Comparison of ENCODE assay signal across 18 cellular contexts in genomic region chr5:110268985-110269384, GRCh38.
A peak's percentile ranks its signal among the peaks of the same experiment; 100 is the strongest.
DNase-seq lines count a peak whose midpoint lies in the region; ATAC-seq and TF ChIP-seq lines count a peak whose summit lies in the region.
"Had no signal": no experiment of that assay in that cellular context is flagged by ENCODE, and none has a peak within 500 bp of the region (broad histone marks: within the 10 kb centered on the region; RNA-seq: fewer than 3 reads in every experiment).

No MANE protein-coding gene starts in this region.

- H3K27me3 Mint-ChIP-seq in activated naive CD4-positive, alpha-beta T cell treated with anti-CD3 and anti-CD28 coated beads for 36 hours (ENCODE audit: low read depth), result no peaks in the 10 kb centered on the region
- H3K27me3 Mint-ChIP-seq in activated naive CD4-positive, alpha-beta T cell treated with anti-CD3 and anti-CD28 coated beads, Interleukin-2, amount 10 ng/mL, durations not matched to agents 7 days and 5 days, result no peaks in the 10 kb centered on the region
- peaks cover 52% of the 10 kb centered on the region for H3K27me3 Mint-ChIP-seq in endodermal cell (ENCODE audit: insufficient read depth)

- H3K36me3 ChIP-seq in KMS-11 (ENCODE audit: insufficient read depth) (no peaks in the 10 kb centered on the region), endodermal cell (ENCODE audit: control insufficient read depth, insufficient read depth, low read length) (no peaks in the 10 kb centered on the region), vagina (no peaks in the 10 kb centered on the region)

- no peaks in the 10 kb centered on the region for H3K9me3 Mint-ChIP-seq in activated naive CD4-positive, alpha-beta T cell treated with anti-CD3 and anti-CD28 coated beads for 36 hours
- H3K9me3 Mint-ChIP-seq in activated naive CD4-positive, alpha-beta T cell treated with anti-CD3 and anti-CD28 coated beads, Interleukin-2, amount 10 ng/mL, durations not matched to agents 7 days and 5 days, result no peaks in the 10 kb centered on the region
- H3K9me3 Mint-ChIP-seq in endodermal cell, result no peaks in the 10 kb centered on the region

- H4K20me1 ChIP-seq in KMS-11 (ENCODE audit: insufficient read depth), result no peaks in the 10 kb centered on the region

- H3K4me2 ChIP-seq in KMS-11, result peak overlapping the region; percentile 10; the same call in 1 of the 2 replicates

- 43 to 100% methylated on average over 1 of the region's 1 CpG for WGBS in endodermal cell (ENCODE audit: insufficient coverage in 1 of 2, insufficient read length in 1 of 2), 2 experiments

- DNase-seq in activated naive CD4-positive, alpha-beta T cell treated with anti-CD3 and anti-CD28 coated beads for 36 hours, result no peak
- no peak for DNase-seq in activated naive CD4-positive, alpha-beta T cell treated with anti-CD3 and anti-CD28 coated beads, Interleukin-2, amount 10 ng/mL, durations not matched to agents 7 days and 5 days
- DNase-seq in endodermal cell, result peak; percentile 40
- DNase-seq in vagina (ENCODE audit: extremely low spot score in 2 of 2), result no peak
- DNase-seq in MV-4-11 (lab: John Stamatoyannopoulos, UW), result no peak
- no peak for DNase-seq in NCI-H1436 (lab: John Stamatoyannopoulos, UW)
- DNase-seq: COR-L47, DMS153, GOT3, KG1, NCI-H1105 treated with DMSO at 0.1 percent for 48 hours, NCI-H187 treated with DMSO at 0.1 percent for 48 hours, NCI-H2171, NCI-H774, SHP77 had no signal

- no peak overlapping the region for H3K9ac ChIP-seq in KMS-11
- no peak overlapping the region for H3K9ac ChIP-seq in endodermal cell (ENCODE audit: extremely low read depth, low read length, poor library complexity, severe bottlenecking)

- peak overlapping the region; percentile 18; the same call in 1 of the 2 replicates for H2AFZ ChIP-seq in KMS-11 (ENCODE audit: low read depth)

- ATAC-seq in GM18511 (IDR thresholded peaks at IDR 0.05; ENCODE audit: unreplicated experiment), result no peak

- TF ChIP-seq CTCF in KMS-11 (conservative IDR thresholded peaks at IDR 0.05; ENCODE audit: low read depth, low read length) (no peak), endodermal cell (conservative IDR thresholded peaks at IDR 0.05) (no peak), vagina (IDR thresholded peaks at IDR 0.05) (no peak)

- peaks cover 12% of the 10 kb centered on the region for H3K4me1 Mint-ChIP-seq in activated naive CD4-positive, alpha-beta T cell treated with anti-CD3 and anti-CD28 coated beads for 36 hours (ENCODE audit: low read depth)
- H3K4me1 Mint-ChIP-seq in activated naive CD4-positive, alpha-beta T cell treated with anti-CD3 and anti-CD28 coated beads, Interleukin-2, amount 10 ng/mL, durations not matched to agents 7 days and 5 days, result peaks cover 3% of the 10 kb centered on the region
- H3K4me1 Mint-ChIP-seq in endodermal cell, result peaks cover 26% of the 10 kb centered on the region
- H3K4me1 Mint-ChIP-seq: CD14-positive monocyte had no signal

- peak overlapping the region; percentile 73 for H3K27ac Mint-ChIP-seq in activated naive CD4-positive, alpha-beta T cell treated with anti-CD3 and anti-CD28 coated beads for 36 hours
- no peak overlapping the region for H3K27ac Mint-ChIP-seq in activated naive CD4-positive, alpha-beta T cell treated with anti-CD3 and anti-CD28 coated beads, Interleukin-2, amount 10 ng/mL, durations not matched to agents 7 days and 5 days
- H3K27ac Mint-ChIP-seq in endodermal cell, result no peak overlapping the region
- H3K27ac Mint-ChIP-seq: CD14-positive monocyte had no signal

- no peaks in the 10 kb centered on the region for H3K9me3 ChIP-seq in endodermal cell (ENCODE audit: control insufficient read depth, low read length)
- H3K9me3 ChIP-seq in vagina, result no peaks in the 10 kb centered on the region

- CTCF ChIA-PET in activated naive CD4-positive, alpha-beta T cell treated with anti-CD3 and anti-CD28 coated beads for 36 hours (lab: Charles Lee), result no interaction called here
- CTCF ChIA-PET in activated naive CD4-positive, alpha-beta T cell treated with anti-CD3 and anti-CD28 coated beads, Interleukin-2, amount 10 ng/mL, durations not matched to agents 7 days and 5 days (lab: Charles Lee), result no interaction called here

- no peak overlapping the region for H3K4me3 Mint-ChIP-seq in activated naive CD4-positive, alpha-beta T cell treated with anti-CD3 and anti-CD28 coated beads for 36 hours
- no peak overlapping the region for H3K4me3 Mint-ChIP-seq in activated naive CD4-positive, alpha-beta T cell treated with anti-CD3 and anti-CD28 coated beads, Interleukin-2, amount 10 ng/mL, durations not matched to agents 7 days and 5 days
- H3K4me3 Mint-ChIP-seq in endodermal cell, result no peak overlapping the region
- H3K4me3 Mint-ChIP-seq: CD14-positive monocyte had no signal

- H3K4me3 ChIP-seq in KMS-11 (IDR thresholded peaks at IDR 0.05; ENCODE audit: insufficient read depth, low read depth, low read length) (no peak overlapping the region), endodermal cell (ENCODE audit: low read length) (no peak overlapping the region), vagina (no peak overlapping the region)

- H3K27ac ChIP-seq in KMS-11, result peak overlapping the region; percentile 54; the same call in 1 of the 2 replicates
- H3K27ac ChIP-seq in endodermal cell (ENCODE audit: low read depth, low read length), result peak overlapping the region; percentile 62
- H3K27ac ChIP-seq in vagina, result no peak overlapping the region

- H3K4me1 ChIP-seq in KMS-11 (ENCODE audit: low read depth, poor library complexity, severe bottlenecking) (peaks cover 45% of the 10 kb centered on the region), endodermal cell (ENCODE audit: control insufficient read depth, insufficient read depth, low read length) (peaks cover 7% of the 10 kb centered on the region), vagina (no peaks in the 10 kb centered on the region)

- intact Hi-C loops in activated naive CD4-positive, alpha-beta T cell treated with anti-CD3 and anti-CD28 coated beads for 36 hours (cut with micrococcal nuclease), result loop anchor here (1.0 to 5.0 kb wide), 4 partner anchors 182 to 857 kb away; partner anchors contain the start of gene MAN2A1
- intact Hi-C loops in vagina (cut with DNase I), result no loop called here

- no peaks in the 10 kb centered on the region for H3K36me3 Mint-ChIP-seq in activated naive CD4-positive, alpha-beta T cell treated with anti-CD3 and anti-CD28 coated beads for 36 hours (ENCODE audit: low read depth)
- H3K36me3 Mint-ChIP-seq in activated naive CD4-positive, alpha-beta T cell treated with anti-CD3 and anti-CD28 coated beads, Interleukin-2, amount 10 ng/mL, durations not matched to agents 7 days and 5 days, result no peaks in the 10 kb centered on the region
- H3K36me3 Mint-ChIP-seq in endodermal cell (ENCODE audit: low read depth), result no peaks in the 10 kb centered on the region
- H3K36me3 Mint-ChIP-seq: CD14-positive monocyte had no signal

- H3K27me3 ChIP-seq in KMS-11 (ENCODE audit: insufficient read depth, low read depth) (no peaks in the 10 kb centered on the region), endodermal cell (ENCODE audit: control insufficient read depth, insufficient read depth, low read length, poor library complexity, severe bottlenecking) (peaks cover 53% of the 10 kb centered on the region), vagina (no peaks in the 10 kb centered on the region)

- no peak for TF ChIP-seq POLR2A in vagina (IDR thresholded peaks at IDR 0.05)

- H3K79me2 ChIP-seq in KMS-11 (ENCODE audit: insufficient read depth, low read depth), result no peaks in the 10 kb centered on the region
